ENCODE assay signal across 26 cellular contexts in genomic region chr9:95036676-95037075, GRCh38.
DNase-seq lines count a peak whose midpoint lies in the region; ATAC-seq, FAIRE-seq and TF ChIP-seq lines count a peak whose summit lies in the region.
"Had no signal": no experiment of that assay in that cellular context is flagged by ENCODE, and none has a peak within 500 bp of the region (broad histone marks: within the 10 kb centered on the region; RNA-seq: fewer than 3 reads in every experiment).

No MANE protein-coding gene starts in this region.

- TF ChIP-seq CTCF in SK-N-SH (IDR thresholded peaks at IDR 0.05): no peak
- TF ChIP-seq CTCF in foreskin keratinocyte (conservative IDR thresholded peaks at IDR 0.05): no peak
- TF ChIP-seq CTCF in psoas muscle (IDR thresholded peaks at IDR 0.05): no peak
- no peak for TF ChIP-seq CTCF in uterus (IDR thresholded peaks at IDR 0.05)

- intact Hi-C loops in psoas muscle (cut with DNase I): no loop called here
- intact Hi-C loops in uterus (cut with DNase I; ENCODE audit: low total_unique reads): loop anchor here (10.0 kb wide), 1 partner anchor 88 kb away; no protein-coding TSS in a partner anchor

- H4K20me1 ChIP-seq in SK-N-SH (ENCODE audit: insufficient read depth): peaks cover 59% of the 10 kb centered on the region

- no peak for TF ChIP-seq RAD21 in SK-N-SH (IDR thresholded peaks at IDR 0.05; ENCODE audit: low read length)

- no peak for TF ChIP-seq EP300 in SK-N-SH (IDR thresholded peaks at IDR 0.05; ENCODE audit: borderline replicate concordance in 1 of 2, low read depth in 1 of 2, low read length in 1 of 2)

- H3K27ac ChIP-seq in SK-N-SH (ENCODE audit: low read depth in 2 of 2, low read length in 1 of 2) (peak overlapping the region in 1 of 2 experiments; percentile 22; a peak in 2 of 4 replicates), foreskin keratinocyte (peak overlapping the region; percentile 96), psoas muscle (peak overlapping the region; percentile 93), uterus (peak overlapping the region; percentile 36 to 100)
- H3K27ac ChIP-seq: 22Rv1, BLaER1, brain microvascular endothelial cell had no signal

- TF ChIP-seq POLR2A in uterus (IDR thresholded peaks at IDR 0.05): no peak

- no peaks in the 10 kb centered on the region for H3K27me3 ChIP-seq in SK-N-SH (ENCODE audit: insufficient read depth)
- no peaks in the 10 kb centered on the region for H3K27me3 ChIP-seq in foreskin keratinocyte
- H3K27me3 ChIP-seq in psoas muscle (ENCODE audit: insufficient read depth in 3 of 3, low read length in 2 of 3): no peaks in the 10 kb centered on the region
- no peaks in the 10 kb centered on the region for H3K27me3 ChIP-seq in uterus
- H3K27me3 ChIP-seq: brain microvascular endothelial cell, gastroesophageal sphincter had no signal

- ATAC-seq in SK-N-SH treated with all-trans-retinoic acid at 6 μM for 48 hours (no peak), foreskin keratinocyte (no peak), psoas muscle (peak in 2 of 4 donors; percentile 16 to 37)
- ATAC-seq: activated T-cell treated with anti-CD3 and anti-CD28 coated beads, Interleukin-2, amount 50 U/mL, for 4 hours; gastroesophageal sphincter; left ventricle myocardium superior; WTC11 had no signal

- no peak for DNase-seq in SK-N-SH
- no peak for DNase-seq in foreskin keratinocyte
- DNase-seq in psoas muscle: no peak
- DNase-seq in uterus: no peak
- no peak for DNase-seq in GM19239 (ENCODE audit: insufficient read length, low spot score)
- no peak for DNase-seq in occipital lobe (lab: John Stamatoyannopoulos, UW)
- DNase-seq in islet precursor cell: no peak
- DNase-seq: activated CD4-positive, alpha-beta memory T cell treated with anti-CD3 and anti-CD28 coated beads, Interleukin-2, amount 10 ng/mL, durations not matched to agents 7 days and 5 days; activated T-cell treated with anti-CD3 and anti-CD28 coated beads, Interleukin-2, amount 50 U/mL, for 4 hours; brain microvascular endothelial cell; cortex of kidney; HCEC 1CT; KBM-7; left ventricle myocardium superior; NCI-H2029 treated with DMSO at 0.1 percent for 48 hours; NCI-H524; SHP77 treated with DMSO at 0.1 percent for 48 hours; T-helper 2 cell had no signal

- H3K4me2 ChIP-seq in SK-N-SH: 0 out of 2 replicates have a peak overlapping the region, but pooled peaks have one; percentile 8
- H3K4me2 ChIP-seq: BLaER1 had no signal

- H3K9me2 ChIP-seq in SK-N-SH: no peaks in the 10 kb centered on the region

- H3K79me2 ChIP-seq in SK-N-SH (ENCODE audit: insufficient read depth): peaks cover 98% of the 10 kb centered on the region

- H3K9ac ChIP-seq in SK-N-SH: no peak overlapping the region
- H3K9ac ChIP-seq: BLaER1 had no signal

- CTCF ChIA-PET in SK-N-SH (lab: Yijun Ruan, JAX): interaction anchor here (1.3 to 2.9 kb wide), 5 partner anchors 11 to 355 kb away, joined by 4 to 9 read pairs (median 6); no protein-coding TSS in a partner anchor

- H3K4me1 ChIP-seq in SK-N-SH (ENCODE audit: control insufficient read depth in 1 of 2, insufficient read depth in 2 of 2, low read depth in 1 of 2, low read length in 1 of 2) (peaks cover 23 to 40% of the 10 kb centered on the region in 2 experiments), foreskin keratinocyte (peaks cover 40% of the 10 kb centered on the region), psoas muscle (peaks cover 76% of the 10 kb centered on the region), uterus (peaks cover 4 to 14% of the 10 kb centered on the region in 2 donors)

- peaks cover 27 to 75% of the 10 kb centered on the region in 2 experiments for H3K36me3 ChIP-seq in SK-N-SH (replicated peaks in 1 of 2; ENCODE audit: control insufficient read depth in 1 of 2, insufficient read depth in 2 of 2, low read length in 1 of 2)
- peaks cover 0 to 4% of the 10 kb centered on the region in 2 donors for H3K36me3 ChIP-seq in psoas muscle (ENCODE audit: insufficient read depth in 1 of 2, low read depth in 1 of 2)
- H3K36me3 ChIP-seq in uterus: no peaks in the 10 kb centered on the region
- H3K36me3 ChIP-seq: prostate gland had no signal

- no peak overlapping the region for H2AFZ ChIP-seq in SK-N-SH (ENCODE audit: low read depth)

- no peaks in the 10 kb centered on the region for H3K9me3 ChIP-seq in SK-N-SH
- no peaks in the 10 kb centered on the region for H3K9me3 ChIP-seq in psoas muscle
- H3K9me3 ChIP-seq in uterus: no peaks in the 10 kb centered on the region
- H3K9me3 ChIP-seq: BLaER1, gastroesophageal sphincter, prostate gland had no signal

- POLR2A ChIA-PET in SK-N-SH (lab: Yijun Ruan, JAX): no interaction called here

- H3F3A ChIP-seq in SK-N-SH (replicated peaks; ENCODE audit: insufficient read depth): peaks cover 7% of the 10 kb centered on the region

- H3K4me3 ChIP-seq in SK-N-SH (ENCODE audit: low read depth in 2 of 2, low read length in 1 of 2) (no peak overlapping the region), psoas muscle (no peak overlapping the region), uterus (no peak overlapping the region)
- H3K4me3 ChIP-seq: BLaER1, gastroesophageal sphincter, prostate gland had no signal

- WGBS in SK-N-SH (ENCODE audit: low lambda C conversion rate): 84% methylated on average over 2 of the region's 2 CpGs
- 39 to 46% (median 46%) methylated on average over 2 of the region's 2 CpGs for WGBS in psoas muscle, 3 donors

- FAIRE-seq in GM19239 (lab: Jason Lieb, UNC): no peak
- FAIRE-seq: D721Med, endothelial cell of umbilical vein had no signal

TF ChIP-seq in SK-N-SH, 30 proteins besides CTCF, POLR2A, EP300 and RAD21:
- TF ChIP-seq USF2 (IDR thresholded peaks at IDR 0.05; ENCODE audit: borderline replicate concordance, low read depth, low read length) (no peak), EZH2phosphoT487 (IDR thresholded peaks at IDR 0.05; ENCODE audit: borderline replicate concordance, low read depth) (no peak), RFX5 (IDR thresholded peaks at IDR 0.05; ENCODE audit: low read length) (no peak), NRF1 (IDR thresholded peaks at IDR 0.05; ENCODE audit: low read depth, low read length) (no peak)
- TF ChIP-seq, protein P1, sequence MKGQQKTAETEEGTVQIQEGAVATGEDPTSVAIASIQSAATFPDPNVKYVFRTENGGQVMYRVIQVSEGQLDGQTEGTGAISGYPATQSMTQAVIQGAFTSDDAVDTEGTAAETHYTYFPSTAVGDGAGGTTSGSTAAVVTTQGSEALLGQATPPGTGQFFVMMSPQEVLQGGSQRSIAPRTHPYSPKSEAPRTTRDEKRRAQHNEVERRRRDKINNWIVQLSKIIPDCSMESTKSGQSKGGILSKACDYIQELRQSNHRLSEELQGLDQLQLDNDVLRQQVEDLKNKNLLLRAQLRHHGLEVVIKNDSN (IDR thresholded peaks at IDR 0.05; ENCODE audit: borderline replicate concordance, low read depth): no peak

TF ChIP-seq in SK-N-SH treated with all-trans-retinoic acid at 6 μM for 48 hours, 23 proteins besides CTCF, POLR2A, EP300 and RAD21:
- no peak for TF ChIP-seq PPARA (CRISPR knock-in tag; IDR thresholded peaks at IDR 0.05; ENCODE audit: borderline replicate concordance)
- no peak for TF ChIP-seq CSRNP3 (CRISPR knock-in tag; IDR thresholded peaks at IDR 0.05)
TF ChIP-seq in SK-N-SH treated with all-trans-retinoic acid at 6 μM for 48 hours: peak in this region for 0.
